Comparison of ENCODE assay signal across 9 cellular contexts in genomic region chr18:13612111-13612997, GRCh38.
DNase-seq lines count a peak whose midpoint lies in the region; ATAC-seq, FAIRE-seq and TF ChIP-seq lines count a peak whose summit lies in the region.
"Had no signal": no experiment of that assay in that cellular context is flagged by ENCODE, and none has a peak within 500 bp of the region (broad histone marks: within the 10 kb centered on the region; RNA-seq: fewer than 3 reads in every experiment).

No MANE protein-coding gene starts in this region.

- no peak overlapping the region for H3K4me2 ChIP-seq in K562 (ENCODE audit: insufficient read depth, low read length)

- peaks cover 29 to 53% of the 10 kb centered on the region in 2 experiments for H3K27me3 ChIP-seq in K562 (ENCODE audit: control insufficient read depth in 2 of 2, insufficient read depth in 2 of 2, low read length in 2 of 2)
- H3K27me3 ChIP-seq in mucosa of rectum (ENCODE audit: control insufficient read depth in 2 of 2, insufficient read depth in 2 of 2, low read length in 2 of 2): no peaks in the 10 kb centered on the region

- TF ChIP-seq CTCF in K562 (IDR thresholded peaks at IDR 0.05 in 2 of 3, conservative IDR thresholded peaks at IDR 0.05 in 1 of 3; ENCODE audit: insufficient read depth in 2 of 3, low read depth in 1 of 3, low read length in 3 of 3): no peak

- H3K27ac ChIP-seq in K562 (ENCODE audit: extremely low read depth, low read depth, low read length) (no peak overlapping the region), mucosa of rectum (ENCODE audit: low read depth in 2 of 2, low read length in 2 of 2) (no peak overlapping the region)
- H3K27ac ChIP-seq: 22Rv1 had no signal

- peak overlapping the region; percentile 80 for H3K4me3 Mint-ChIP-seq in stimulated activated memory B cell treated with anti-CD40 and anti-IgM and Interleukin-4, amounts not matched to agents 10 μg/mL and 1 μg/mL and 100 μg/mL, for 72 hours

- no peaks in the 10 kb centered on the region for H3K27me3 Mint-ChIP-seq in stimulated activated memory B cell treated with anti-CD40 and anti-IgM and Interleukin-4, amounts not matched to agents 10 μg/mL and 1 μg/mL and 100 μg/mL, for 72 hours

- no peaks in the 10 kb centered on the region for H3K9me3 Mint-ChIP-seq in stimulated activated memory B cell treated with anti-CD40 and anti-IgM and Interleukin-4, amounts not matched to agents 10 μg/mL and 1 μg/mL and 100 μg/mL, for 72 hours

- intact Hi-C loops in K562 (cut with micrococcal nuclease): no loop called here

- TF ChIP-seq EP300 in K562 (IDR thresholded peaks at IDR 0.05; ENCODE audit: low read length): no peak

- BruUV-seq in K562 (replicated peaks; lab: Mats Ljungman, UMichigan): no TSS peak

- no peaks in the 10 kb centered on the region for H3K9me1 ChIP-seq in K562 (ENCODE audit: control insufficient read depth, insufficient read depth, low read length)

- TF ChIP-seq POLR2A in K562 (conservative IDR thresholded peaks at IDR 0.05): no peak

- peaks cover 0 to 8% of the 10 kb centered on the region in 2 experiments; a peak in 2 of 5 replicates for H3K4me1 ChIP-seq in K562 (replicated peaks in 1 of 2; ENCODE audit: control insufficient read depth in 2 of 2, insufficient read depth in 2 of 2, low read length in 2 of 2)
- peaks cover 6 to 16% of the 10 kb centered on the region in 2 donors for H3K4me1 ChIP-seq in mucosa of rectum (ENCODE audit: control insufficient read depth in 2 of 2, insufficient read depth in 2 of 2, low read length in 2 of 2)

- peak overlapping the region; percentile 94 for H3K27ac Mint-ChIP-seq in stimulated activated memory B cell treated with anti-CD40 and anti-IgM and Interleukin-4, amounts not matched to agents 10 μg/mL and 1 μg/mL and 100 μg/mL, for 72 hours

- 1% methylated on average over 18 of the region's 20 CpGs for WGBS in K562 (ENCODE audit: insufficient coverage, low coverage, missing lambda C conversion rate)

- POLR2A ChIA-PET in K562 (lab: Yijun Ruan, JAX): interaction anchor here (0.6 kb wide), 1 partner anchor 14 kb away, joined by 4 read pairs; no protein-coding TSS in a partner anchor

- peaks cover 93% of the 10 kb centered on the region for H3K4me1 Mint-ChIP-seq in stimulated activated memory B cell treated with anti-CD40 and anti-IgM and Interleukin-4, amounts not matched to agents 10 μg/mL and 1 μg/mL and 100 μg/mL, for 72 hours

- H3K4me3 ChIP-seq in K562: no peak overlapping the region
- peak overlapping the region; percentile 18 to 51 for H3K4me3 ChIP-seq in mucosa of rectum (ENCODE audit: low read length in 2 of 2)

- H3K36me3 Mint-ChIP-seq in stimulated activated memory B cell treated with anti-CD40 and anti-IgM and Interleukin-4, amounts not matched to agents 10 μg/mL and 1 μg/mL and 100 μg/mL, for 72 hours: peaks cover 6% of the 10 kb centered on the region

- CTCF ChIA-PET in K562 (lab: Yijun Ruan, JAX; ENCODE audit: low intra/inter-chr PET ratio): no interaction called here

- no peaks in the 10 kb centered on the region for H3K9me3 ChIP-seq in K562 (replicated peaks; ENCODE audit: control insufficient read depth, insufficient read depth, low read depth, low read length)
- H3K9me3 ChIP-seq in mucosa of rectum (ENCODE audit: control insufficient read depth in 2 of 2, low read length in 2 of 2): no peaks in the 10 kb centered on the region

- no peak for FAIRE-seq in K562 (lab: Jason Lieb, UNC)

- ATAC-seq in HG03139 (IDR thresholded peaks at IDR 0.05; ENCODE audit: unreplicated experiment) (peak; percentile 54), K562 (peak; percentile 23)
- peak; percentile 82 for ATAC-seq in stimulated activated memory B cell treated with anti-CD40 and anti-IgM and Interleukin-4, amounts not matched to agents 10 μg/mL and 1 μg/mL and 100 μg/mL, for 72 hours

- H3K79me2 ChIP-seq in K562 (ENCODE audit: control insufficient read depth, insufficient read depth, low read length): no peaks in the 10 kb centered on the region

- no peak overlapping the region for H2AFZ ChIP-seq in K562 (ENCODE audit: low read depth, low read length)

- no peaks in the 10 kb centered on the region for H3K36me3 ChIP-seq in K562 (ENCODE audit: control insufficient read depth, insufficient read depth, low read length)
- H3K36me3 ChIP-seq in mucosa of rectum (ENCODE audit: control insufficient read depth in 2 of 2, insufficient read depth in 2 of 2, low read length in 2 of 2): no peaks in the 10 kb centered on the region

- H4K20me1 ChIP-seq in K562 (replicated peaks; ENCODE audit: control insufficient read depth, insufficient read depth, low read length): no peaks in the 10 kb centered on the region

- no peak overlapping the region; a peak in 1 of 4 replicates for H3K9ac ChIP-seq in K562 (ENCODE audit: insufficient read depth in 1 of 2, low read depth in 2 of 2, low read length in 2 of 2)
- H3K9ac ChIP-seq in mucosa of rectum (ENCODE audit: low read depth in 1 of 2, low read length in 2 of 2): peak overlapping the region in 1 of 2 donors; percentile 35

- in situ Hi-C loops in K562 (cut with MboI): no loop called here

- DNase-seq in NCI-H1417 (lab: John Stamatoyannopoulos, UW): peak in 2 of 3 experiments; percentile 60 to 78
- DNase-seq in NCI-H1417 treated with DMSO at 0.1 percent for 48 hours (lab: John Stamatoyannopoulos, UW): no peak
- DNase-seq in T-helper 9 cell: peak; percentile 68
- no peak for DNase-seq in K562 (ENCODE audit: extremely low read depth in 1 of 4, low spot score in 3 of 4)
- DNase-seq in NCI-H226: no peak

- no peak for TF ChIP-seq RAD21 in K562 (CRISPR knock-in tag; conservative IDR thresholded peaks at IDR 0.05 in 1 of 2, IDR thresholded peaks at IDR 0.05 in 1 of 2)

TF ChIP-seq in K562, 482 proteins besides CTCF, POLR2A, EP300 and RAD21:
- no peak for TF ChIP-seq ZBTB1 (CRISPR knock-in tag; IDR thresholded peaks at IDR 0.05; ENCODE audit: borderline replicate concordance, low read depth)
- TF ChIP-seq ZBTB33 (CRISPR knock-in tag; IDR thresholded peaks at IDR 0.05): no peak
- TF ChIP-seq HLTF (IDR thresholded peaks at IDR 0.05): no peak

Comparison
In these comparisons a context has a peak if more than half of its experiments do, and no peak if none do; other contexts are left out.
1. DNase-seq: peak in NCI-H1417 (2 of 3) and T-helper 9 cell (single experiment); none in NCI-H1417 treated with DMSO at 0.1 percent for 48 hours (single experiment), K562 (0 of 4) and NCI-H226 (single experiment).
2. ATAC-seq: peak in every context shown above with its lines; median percentile 82 in stimulated activated memory B cell treated with anti-CD40 and anti-IgM and Interleukin-4, amounts not matched to agents 10 μg/mL and 1 μg/mL and 100 μg/mL, for 72 hours; 54 in HG03139; 23 in K562.